Comparison of ENCODE assay signal across 15 cellular contexts in genomic region chr15:100831466-100831865, GRCh38. TPM values are rescaled to one million over a fixed set of nuclear protein-coding genes. Genes with fewer than 3 reads are reported as not detected.
A peak's percentile ranks its signal among the peaks of the same experiment; 100 is the strongest.
DNase-seq lines count a peak whose midpoint lies in the region; ATAC-seq, FAIRE-seq and TF ChIP-seq lines count a peak whose summit lies in the region.
"Had no signal": no experiment of that assay in that cellular context is flagged by ENCODE, and none has a peak within 500 bp of the region (broad histone marks: within the 10 kb centered on the region; RNA-seq: fewer than 3 reads in every experiment).

No MANE protein-coding gene starts in this region.

- H3K9ac ChIP-seq in neural progenitor cell: no peak overlapping the region

- no peak overlapping the region for H3K4me3 Mint-ChIP-seq in neural progenitor cell

- H3K27me3 ChIP-seq in bronchial epithelial cell (ENCODE audit: control insufficient read depth, insufficient read depth, low read length) (no peaks in the 10 kb centered on the region), neural progenitor cell (no peaks in the 10 kb centered on the region)
- H3K27me3 ChIP-seq: Peyer's patch had no signal

- ATAC-seq in GM19351 (IDR thresholded peaks at IDR 0.05; ENCODE audit: unreplicated experiment): no peak
- ATAC-seq: HCT116, K562 had no signal

- H3K36me3 ChIP-seq in bronchial epithelial cell (ENCODE audit: control insufficient read depth, insufficient read depth, low read length) (no peaks in the 10 kb centered on the region), neural progenitor cell (no peaks in the 10 kb centered on the region)
- H3K36me3 ChIP-seq: Peyer's patch had no signal

- peaks cover 4% of the 10 kb centered on the region for H3K9me3 Mint-ChIP-seq in neural progenitor cell

- H3K4me1 ChIP-seq in neural progenitor cell: no peaks in the 10 kb centered on the region
- H3K4me1 ChIP-seq: Peyer's patch had no signal

- peak; percentile 58 for FAIRE-seq in bronchial epithelial cell (lab: Jason Lieb, UNC)
- FAIRE-seq: K562 had no signal

- TF ChIP-seq CTCF in bronchial epithelial cell (IDR thresholded peaks at IDR 0.05; ENCODE audit: insufficient read depth, low read length, severe bottlenecking): no peak
- no peak for TF ChIP-seq CTCF in neural progenitor cell (IDR thresholded peaks at IDR 0.05)

- H2AFZ ChIP-seq in neural progenitor cell (replicated peaks): peak overlapping the region; percentile 68

- peak; percentile 76 for DNase-seq in D341Med (ENCODE audit: low spot score)
- DNase-seq in NCI-H524 treated with DMSO at 0.1 percent for 48 hours (lab: John Stamatoyannopoulos, UW): peak; percentile 74
- DNase-seq in bronchial epithelial cell (ENCODE audit: low read depth): peak; percentile 56
- no peak for DNase-seq in neural progenitor cell (ENCODE audit: low spot score)
- DNase-seq in NOMO-1 treated with DMSO at 0.1 percent for 48 hours (lab: John Stamatoyannopoulos, UW; ENCODE audit: unreplicated experiment): no peak
- no peak for DNase-seq in H4 (ENCODE audit: low spot score)
- DNase-seq: COR-L47, MV-4-11, NCI-H1417 treated with DMSO at 0.1 percent for 48 hours, NCI-H2029, Peyer's patch, Right ventricle myocardium superior had no signal

- H3K79me2 ChIP-seq in neural progenitor cell (ENCODE audit: low read depth): no peaks in the 10 kb centered on the region

- H3K4me1 Mint-ChIP-seq in neural progenitor cell: peaks cover 4% of the 10 kb centered on the region

- H3K4me2 ChIP-seq in neural progenitor cell: no peak overlapping the region

- peaks cover 3% of the 10 kb centered on the region for H3K27me3 Mint-ChIP-seq in neural progenitor cell (ENCODE audit: insufficient read depth, low read depth)

- H3K36me3 Mint-ChIP-seq in neural progenitor cell: no peaks in the 10 kb centered on the region

- no peaks in the 10 kb centered on the region for H3F3A ChIP-seq in neural progenitor cell (ENCODE audit: low read depth)

- H4K20me1 ChIP-seq in neural progenitor cell (ENCODE audit: low read depth): no peaks in the 10 kb centered on the region

- no peak overlapping the region for H3K27ac ChIP-seq in neural progenitor cell
- H3K27ac ChIP-seq: Peyer's patch had no signal

- H3K27ac Mint-ChIP-seq in neural progenitor cell: no peak overlapping the region

- H3K9me3 ChIP-seq in neural progenitor cell (ENCODE audit: low read depth): no peaks in the 10 kb centered on the region
- H3K9me3 ChIP-seq: Peyer's patch had no signal

- no peak overlapping the region for H3K4me3 ChIP-seq in bronchial epithelial cell (ENCODE audit: low read depth, low read length)
- no peak overlapping the region for H3K4me3 ChIP-seq in neural progenitor cell
- H3K4me3 ChIP-seq: K562, Peyer's patch had no signal

RNA-seq across cellular contexts. Expression of gene ALDH1A3, which starts 48.2 kb away (rescaled TPM):
- total RNA-seq in bronchial epithelial cell (217 and 666 TPM in 2 replicates), neural progenitor cell (ENCODE audit: low replicate concordance) (0.74 and 0.80 TPM in 2 replicates)
- total RNA-seq in H4 (2014; rRNA removed; shearing (Covaris generic)): 54.3 and 57.9 TPM in 2 replicates

Comparison
In these comparisons a context has a peak if more than half of its experiments do, and no peak if none do; other contexts are left out.
1. DNase-seq: peak in D341Med (single experiment), NCI-H524 treated with DMSO at 0.1 percent for 48 hours (single experiment) and bronchial epithelial cell (single experiment); none in neural progenitor cell (single experiment), NOMO-1 treated with DMSO at 0.1 percent for 48 hours (single experiment) and H4 (single experiment).
2. RNA of gene ALDH1A3, which starts 48.2 kb away (total RNA-seq): 217 to 666 TPM in bronchial epithelial cell and 54.3 to 57.9 TPM in H4; 0.74 to 0.80 TPM in neural progenitor cell; every median in the first group is over 10 times any median in the second.